Comparison of ENCODE assay signal across 18 cellular contexts in the genomic region with DNA sequence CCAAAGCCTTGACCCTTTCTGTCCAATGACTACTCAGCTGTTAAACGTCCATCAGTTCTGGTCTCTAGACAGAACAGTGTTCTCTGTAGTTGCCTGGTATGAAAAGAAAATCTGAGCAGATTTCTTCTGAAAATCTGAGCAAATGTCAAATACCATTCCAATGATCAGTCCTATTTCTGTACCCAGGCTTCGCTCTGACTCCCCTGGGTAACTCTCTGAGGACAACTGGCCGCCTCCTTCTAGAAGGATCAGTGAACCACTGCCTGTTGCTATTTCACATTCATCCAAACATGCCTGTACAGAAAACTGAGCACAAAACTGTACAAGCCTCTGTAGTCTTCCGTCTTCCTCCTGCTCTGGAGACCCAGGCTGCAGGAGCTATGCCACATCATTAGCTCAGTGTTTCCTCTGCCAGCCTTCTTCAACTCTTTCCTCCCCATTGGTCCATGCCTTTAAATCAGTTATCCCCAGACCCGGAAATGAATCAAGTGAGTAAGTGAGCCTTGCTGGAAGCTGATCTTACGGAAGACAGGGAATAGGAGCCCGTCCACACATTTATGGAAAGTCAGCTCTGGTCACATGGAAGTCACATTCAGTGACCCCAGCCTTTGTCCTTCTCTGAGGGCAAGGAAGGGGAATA.
DNase-seq lines count a peak whose midpoint lies in the region; ATAC-seq and TF ChIP-seq lines count a peak whose summit lies in the region.
"Had no signal": no experiment of that assay in that cellular context is flagged by ENCODE, and none has a peak within 500 bp of the region (broad histone marks: within the 10 kb centered on the region; RNA-seq: fewer than 3 reads in every experiment).

No MANE protein-coding gene starts in this region.

- TF ChIP-seq EP300 in esophagus muscularis mucosa (IDR thresholded peaks at IDR 0.05), result no peak
- peak in 1 of 2 donors; percentile 31 for TF ChIP-seq EP300 in tibial nerve (IDR thresholded peaks at IDR 0.05)

- H2BK5ac ChIP-seq in neuronal stem cell (ENCODE audit: low read length), result no peak overlapping the region

- WGBS in esophagus muscularis mucosa, result 74% methylated on average over 7 of the region's 7 CpGs
- no CpG with 5 or more reads among the region's 7 CpGs for WGBS in neuronal stem cell (ENCODE audit: extremely low coverage in 2 of 2, insufficient read length in 2 of 2, insufficient replicate concordance in 1 of 2), 2 donors
- WGBS in tibial nerve, 2 donors, result 30 to 36% methylated on average over 7 of the region's 7 CpGs

- H3K23ac ChIP-seq in neuronal stem cell (ENCODE audit: low read depth, low read length, poor library complexity), result no peak overlapping the region

- no peak overlapping the region for H3K4me2 ChIP-seq in neuronal stem cell (ENCODE audit: insufficient read depth, low read length, poor library complexity, severe bottlenecking)
- H3K4me2 ChIP-seq: KMS-11 had no signal

- no peak overlapping the region for H4K91ac ChIP-seq in neuronal stem cell (ENCODE audit: low read depth, low read length, poor library complexity)

- TF ChIP-seq CTCF in esophagus muscularis mucosa (IDR thresholded peaks at IDR 0.05), result no peak
- TF ChIP-seq CTCF in tibial nerve (IDR thresholded peaks at IDR 0.05), result no peak
- TF ChIP-seq CTCF in left lung (IDR thresholded peaks at IDR 0.05), result no peak

- H3K4ac ChIP-seq in neuronal stem cell (ENCODE audit: low read length), result no peak overlapping the region

- ATAC-seq in left lung (no peak), HG02885 (IDR thresholded peaks at IDR 0.05; ENCODE audit: poor library complexity, unreplicated experiment) (no peak)

- H3K27me3 ChIP-seq in esophagus muscularis mucosa (no peaks in the 10 kb centered on the region), neuronal stem cell (ENCODE audit: control insufficient read depth in 3 of 3, insufficient read depth in 3 of 3, low read depth in 1 of 3, low read length in 3 of 3) (no peaks in the 10 kb centered on the region), tibial nerve (no peaks in the 10 kb centered on the region), left lung (no peaks in the 10 kb centered on the region)

- H2BK12ac ChIP-seq in neuronal stem cell (ENCODE audit: low read length), result no peak overlapping the region

- H3K4me1 ChIP-seq in esophagus muscularis mucosa (peaks cover 33 to 81% (median 73%) of the 10 kb centered on the region in 4 donors), neuronal stem cell (ENCODE audit: control insufficient read depth in 2 of 2, insufficient read depth in 1 of 2, low read depth in 1 of 2, low read length in 2 of 2) (peaks cover 0 to 5% of the 10 kb centered on the region in 2 donors), tibial nerve (peaks cover 0 to 72% (median 28%) of the 10 kb centered on the region in 4 donors), left lung (no peaks in the 10 kb centered on the region)
- H3K4me1 ChIP-seq: HAP-1 had no signal

- H3K14ac ChIP-seq in neuronal stem cell (ENCODE audit: low read length), result no peak overlapping the region

- H2BK15ac ChIP-seq in neuronal stem cell (ENCODE audit: low read length), result no peak overlapping the region

- no peak overlapping the region for H3K9ac ChIP-seq in neuronal stem cell (ENCODE audit: low read depth, low read length, poor library complexity)
- H3K9ac ChIP-seq: KMS-11 had no signal

- no peak overlapping the region for H3K18ac ChIP-seq in neuronal stem cell (ENCODE audit: low read length)

- peak; percentile 83 for DNase-seq in LHCN-M2 (ENCODE audit: low read depth)
- DNase-seq in esophagus muscularis mucosa (ENCODE audit: extremely low spot score), result no peak
- no peak for DNase-seq in neuronal stem cell (ENCODE audit: low spot score)
- DNase-seq in tibial nerve (ENCODE audit: low spot score in 2 of 2), result no peak
- no peak for DNase-seq in activated T-cell treated with anti-CD3 and anti-CD28 coated beads, Interleukin-2, amount 50 U/mL, for 1 hour
- DNase-seq in left lung, result no peak
- DNase-seq: activated CD4-positive, alpha-beta T cell treated with anti-CD3 and anti-CD28 coated beads for 4 hours; activated gamma-delta T cell treated with Interleukin-2 at 50 U/mL for 16 hours; effector CD8-positive, alpha-beta T cell; NCI-H1105; occipital lobe; stimulated activated CD4-positive, alpha-beta T cell treated with anti-CD3 and anti-CD28 coated beads, Interleukin-4, amount 100 ng/mL, for 4 hours; stimulated activated CD8-positive, alpha-beta memory T cell treated with anti-CD3 and anti-CD28 coated beads, Interleukin-4, amount 100 ng/mL, for 48 hours had no signal

- no peak overlapping the region for H2AFZ ChIP-seq in neuronal stem cell (ENCODE audit: low read length)

- H3K27ac ChIP-seq in esophagus muscularis mucosa (replicated peaks in 1 of 4) (peak overlapping the region; percentile 66 to 87 (median 73)), neuronal stem cell (replicated peaks; ENCODE audit: low read length) (no peak overlapping the region), tibial nerve (peak overlapping the region in 3 of 4 donors; percentile 46 to 88 (median 69)), left lung (no peak overlapping the region)
- H3K27ac ChIP-seq: C4-2B, KMS-11 had no signal

- H3K9me3 ChIP-seq in esophagus muscularis mucosa (no peaks in the 10 kb centered on the region), neuronal stem cell (replicated peaks in 1 of 2; ENCODE audit: control insufficient read depth in 2 of 2, insufficient read depth in 1 of 2, low read depth in 1 of 2, low read length in 2 of 2) (no peaks in the 10 kb centered on the region), tibial nerve (no peaks in the 10 kb centered on the region), left lung (no peaks in the 10 kb centered on the region)
- H3K9me3 ChIP-seq: HAP-1 had no signal

- no peak overlapping the region for H4K8ac ChIP-seq in neuronal stem cell (ENCODE audit: low read depth, low read length)

- H3K79me1 ChIP-seq in neuronal stem cell (ENCODE audit: low read depth, low read length), result no peaks in the 10 kb centered on the region

- peak overlapping the region; percentile 4 for H2AK5ac ChIP-seq in neuronal stem cell (ENCODE audit: low read depth, low read length)

- H3K4me3 ChIP-seq in esophagus muscularis mucosa, result no peak overlapping the region
- no peak overlapping the region for H3K4me3 ChIP-seq in neuronal stem cell (ENCODE audit: low read length in 2 of 2)
- no peak overlapping the region for H3K4me3 ChIP-seq in tibial nerve
- H3K4me3 ChIP-seq in left lung, result no peak overlapping the region
- H3K4me3 ChIP-seq: HAP-1, skin epidermis had no signal

- TF ChIP-seq POLR2A in esophagus muscularis mucosa (IDR thresholded peaks at IDR 0.05; ENCODE audit: low read depth), result no peak
- TF ChIP-seq POLR2A in tibial nerve (IDR thresholded peaks at IDR 0.05), result no peak

- intact Hi-C loops in esophagus muscularis mucosa (cut with DNase I), result no loop called here
- intact Hi-C loops in left lung (cut with DNase I), result no loop called here

- no peak overlapping the region for H2BK120ac ChIP-seq in neuronal stem cell (ENCODE audit: low read depth, low read length)

- peaks cover 15 to 49% (median 33%) of the 10 kb centered on the region in 4 donors for H3K36me3 ChIP-seq in esophagus muscularis mucosa
- H3K36me3 ChIP-seq in neuronal stem cell (replicated peaks in 1 of 2; ENCODE audit: control insufficient read depth in 2 of 2, insufficient read depth in 2 of 2, low read length in 2 of 2), result no peaks in the 10 kb centered on the region
- H3K36me3 ChIP-seq in tibial nerve, result peaks cover 0 to 37% (median 0%) of the 10 kb centered on the region in 3 donors
- H3K36me3 ChIP-seq in left lung, result peaks cover 0 to 13% of the 10 kb centered on the region in 2 donors
- H3K36me3 ChIP-seq: HAP-1 had no signal

Comparison
In these comparisons a context has a peak if more than half of its experiments do, and no peak if none do; other contexts are left out.
1. H3K27ac ChIP-seq: peak in esophagus muscularis mucosa (4 of 4) and tibial nerve (3 of 4); none in neuronal stem cell (single experiment) and left lung (0 of 2).